1 cellular context compared by ENCODE assay signal in the genomic region with DNA sequence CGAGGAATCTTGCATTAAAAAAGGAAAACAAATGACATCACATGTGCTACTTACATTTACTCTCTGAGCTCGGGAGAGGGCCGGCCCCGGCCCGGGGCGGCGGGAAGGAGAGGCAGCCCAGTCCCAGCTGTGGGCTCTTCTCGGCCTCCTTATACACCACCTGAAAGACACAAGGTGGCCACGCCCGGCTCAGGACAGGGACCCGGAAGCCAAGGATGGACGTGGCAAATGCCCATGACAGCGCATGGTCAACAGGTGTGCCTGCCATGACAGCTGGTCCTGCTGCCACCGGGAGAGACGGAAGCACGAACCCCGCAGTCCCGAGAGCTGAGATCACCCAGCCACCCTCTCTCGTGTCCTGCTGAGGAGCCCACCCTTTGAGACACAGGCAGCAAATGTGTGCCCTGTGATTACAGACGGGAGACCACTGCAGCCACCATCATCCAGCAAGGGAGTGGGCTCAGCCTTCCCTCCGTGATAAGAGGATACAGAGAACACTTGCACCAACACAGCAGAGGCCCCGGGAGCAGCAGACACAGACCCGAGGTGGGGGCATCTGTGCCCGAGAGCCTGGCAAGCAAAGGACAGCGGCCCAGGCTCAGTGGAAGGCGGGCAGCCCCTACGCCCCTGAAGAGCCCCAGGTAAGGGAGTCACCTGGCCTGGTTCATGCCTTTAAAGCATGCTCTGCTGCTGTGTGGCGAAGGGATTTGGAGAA.
TF ChIP-seq lines count a peak whose summit lies in the region.

No MANE protein-coding gene starts in this region.

TF ChIP-seq in HepG2, 621 proteins besides CTCF, POLR2A, EP300 and RAD21:
- TF ChIP-seq RFXAP (CRISPR knock-in tag; IDR thresholded peaks at IDR 0.05; ENCODE audit: borderline replicate concordance) (no peak), MIER2 (CRISPR knock-in tag; IDR thresholded peaks at IDR 0.05) (no peak)
